ENCODE assay signal across 12 cellular contexts in genomic region chrX:106009145-106009544, GRCh38. TPM values are rescaled to one million over a fixed set of nuclear protein-coding genes. Genes with fewer than 3 reads are reported as not detected.
"Had no signal": no experiment of that assay in that cellular context is flagged by ENCODE, and none has a peak within 500 bp of the region (broad histone marks: within the 10 kb centered on the region; RNA-seq: fewer than 3 reads in every experiment).

No MANE protein-coding gene starts in this region.

- H3K4me3 ChIP-seq: GM23248, GM23338, HAP-1 had no signal

- H3K4me1 Mint-ChIP-seq: GM23338, H9 had no signal

- ATAC-seq: GM23338, HCT116 had no signal

- H2AFZ ChIP-seq: GM23248, GM23338 had no signal

- H3K9ac ChIP-seq: GM23248 had no signal

- H3K27ac Mint-ChIP-seq: GM23338, H9, HFFc6 had no signal

- H3K4me3 Mint-ChIP-seq: GM23338, H9, HFFc6 had no signal

- FAIRE-seq: H1, H54 had no signal

- H3K36me3 ChIP-seq: HAP-1 had no signal

- H3K4me1 ChIP-seq: HAP-1 had no signal

- H3K9me3 ChIP-seq: HAP-1 had no signal

- DNase-seq: GM23248, GOT3, H7, H9, HCEC 1CT, HFFc6 had no signal

- H3K4me2 ChIP-seq: GM23338 had no signal

- H3K27ac ChIP-seq: GM23248 had no signal

RNA-seq across cellular contexts. Expression of gene SERPINA7, which starts 29.4 kb away (rescaled TPM):
- total RNA-seq: GM23248, GM23338, H1, H4, H7, H9, HFFc6 had no signal
- polyA plus RNA-seq: GM23248, GM23338, H1 had no signal
